Comparison of ENCODE assay signal across 15 cellular contexts in genomic region chr10:119222531-119222930, GRCh38. TPM values are rescaled to one million over a fixed set of nuclear protein-coding genes. Genes with fewer than 3 reads are reported as not detected.
DNase-seq lines count a peak whose midpoint lies in the region; ATAC-seq and TF ChIP-seq lines count a peak whose summit lies in the region.
"Had no signal": no experiment of that assay in that cellular context is flagged by ENCODE, and none has a peak within 500 bp of the region (broad histone marks: within the 10 kb centered on the region; RNA-seq: fewer than 3 reads in every experiment).

No MANE protein-coding gene starts in this region.

- 45 to 59% methylated on average over 10 of the region's 10 CpGs for WGBS in esophagus, 2 donors
- 41 to 46% methylated on average over 9 to 10 of the region's 10 CpGs for WGBS in thyroid gland, 2 donors

- H3K27ac ChIP-seq in esophagus (ENCODE audit: low read depth in 2 of 2, low read length in 1 of 2): peak overlapping the region; percentile 48 to 55
- H3K27ac ChIP-seq in thyroid gland: peak overlapping the region; percentile 78 to 83 (median 80)

- H3K27me3 Mint-ChIP-seq in activated CD8-positive, alpha-beta T cell treated with anti-CD3 and anti-CD28 coated beads, Interleukin-2, amount 10 ng/mL, durations not matched to agents 7 days and 5 days (ENCODE audit: low read depth): no peaks in the 10 kb centered on the region
- no peaks in the 10 kb centered on the region for H3K27me3 Mint-ChIP-seq in HFFc6 (ENCODE audit: insufficient read depth)
- H3K27me3 Mint-ChIP-seq: activated CD4-positive, alpha-beta T cell treated with anti-CD3 and anti-CD28 coated beads for 36 hours had no signal

- H3K36me3 Mint-ChIP-seq in activated CD8-positive, alpha-beta T cell treated with anti-CD3 and anti-CD28 coated beads, Interleukin-2, amount 10 ng/mL, durations not matched to agents 7 days and 5 days (ENCODE audit: low read depth): no peaks in the 10 kb centered on the region
- H3K36me3 Mint-ChIP-seq in HFFc6 (ENCODE audit: low read depth): no peaks in the 10 kb centered on the region; the same call in 1 of the 2 replicates

- H3K4me1 Mint-ChIP-seq in activated CD8-positive, alpha-beta T cell treated with anti-CD3 and anti-CD28 coated beads, Interleukin-2, amount 10 ng/mL, durations not matched to agents 7 days and 5 days (ENCODE audit: low read depth): peaks cover 1% of the 10 kb centered on the region
- H3K4me1 Mint-ChIP-seq in HFFc6 (ENCODE audit: low read depth): peaks cover 31% of the 10 kb centered on the region

- POLR2A ChIA-PET in activated CD8-positive, alpha-beta T cell treated with anti-CD3 and anti-CD28 coated beads, Interleukin-2, amount 10 ng/mL, durations not matched to agents 7 days and 5 days (lab: Charles Lee): no interaction called here

- no peaks in the 10 kb centered on the region for H3K36me3 ChIP-seq in esophagus (ENCODE audit: control insufficient read depth in 2 of 2, insufficient read depth in 2 of 2, low read length in 1 of 2)
- no peaks in the 10 kb centered on the region for H3K36me3 ChIP-seq in mucosa of stomach (ENCODE audit: control insufficient read depth, insufficient read depth, low read length)
- H3K36me3 ChIP-seq in thyroid gland: no peaks in the 10 kb centered on the region

- no peak for TF ChIP-seq CTCF in thyroid gland (IDR thresholded peaks at IDR 0.05)
- TF ChIP-seq CTCF in HFFc6 (IDR thresholded peaks at IDR 0.05): no peak

- H3K9ac ChIP-seq in mucosa of stomach (ENCODE audit: low read length): peak overlapping the region; percentile 57

- H3K9me3 ChIP-seq in esophagus (ENCODE audit: control insufficient read depth in 2 of 2, insufficient read depth in 1 of 2, low read depth in 1 of 2, low read length in 1 of 2) (no peaks in the 10 kb centered on the region), mucosa of stomach (ENCODE audit: control insufficient read depth, low read length) (no peaks in the 10 kb centered on the region), thyroid gland (no peaks in the 10 kb centered on the region)

- no peaks in the 10 kb centered on the region for H3K9me3 Mint-ChIP-seq in activated CD8-positive, alpha-beta T cell treated with anti-CD3 and anti-CD28 coated beads, Interleukin-2, amount 10 ng/mL, durations not matched to agents 7 days and 5 days (ENCODE audit: insufficient read depth)
- no peaks in the 10 kb centered on the region for H3K9me3 Mint-ChIP-seq in HFFc6
- H3K9me3 Mint-ChIP-seq: neural crest cell had no signal

- no peak overlapping the region for H3K4me3 ChIP-seq in esophagus (ENCODE audit: low read depth in 1 of 2, low read length in 2 of 2)
- no peak overlapping the region for H3K4me3 ChIP-seq in mucosa of stomach (ENCODE audit: low read length)
- no peak overlapping the region for H3K4me3 ChIP-seq in thyroid gland (replicated peaks in 1 of 3)

- no peak overlapping the region for H3K4me3 Mint-ChIP-seq in activated CD8-positive, alpha-beta T cell treated with anti-CD3 and anti-CD28 coated beads, Interleukin-2, amount 10 ng/mL, durations not matched to agents 7 days and 5 days
- H3K4me3 Mint-ChIP-seq in HFFc6: no peak overlapping the region
- H3K4me3 Mint-ChIP-seq: activated CD4-positive, alpha-beta T cell treated with anti-CD3 and anti-CD28 coated beads for 36 hours; neural crest cell had no signal

- CTCF ChIA-PET in activated CD8-positive, alpha-beta T cell treated with anti-CD3 and anti-CD28 coated beads, Interleukin-2, amount 10 ng/mL, durations not matched to agents 7 days and 5 days (lab: Charles Lee): interaction anchor here (1.1 to 1.2 kb wide), 2 partner anchors 11 to 13 kb away, joined by 3 to 7 read pairs; no protein-coding TSS in a partner anchor

- TF ChIP-seq POLR2A in thyroid gland (IDR thresholded peaks at IDR 0.05): no peak

- H3K27me3 ChIP-seq in esophagus (ENCODE audit: control insufficient read depth in 1 of 2, insufficient read depth in 2 of 2, low read length in 2 of 2): no peaks in the 10 kb centered on the region
- H3K27me3 ChIP-seq in mucosa of stomach (ENCODE audit: control insufficient read depth, insufficient read depth, low read length): no peaks in the 10 kb centered on the region
- no peaks in the 10 kb centered on the region for H3K27me3 ChIP-seq in thyroid gland

- H3K27ac Mint-ChIP-seq in activated CD8-positive, alpha-beta T cell treated with anti-CD3 and anti-CD28 coated beads, Interleukin-2, amount 10 ng/mL, durations not matched to agents 7 days and 5 days: no peak overlapping the region
- H3K27ac Mint-ChIP-seq in HFFc6: no peak overlapping the region

- peaks cover 0 to 4% of the 10 kb centered on the region in 2 donors for H3K4me1 ChIP-seq in esophagus (ENCODE audit: control insufficient read depth in 2 of 2, insufficient read depth in 2 of 2, low read length in 1 of 2)
- peaks cover 34% of the 10 kb centered on the region for H3K4me1 ChIP-seq in mucosa of stomach (ENCODE audit: control insufficient read depth, insufficient read depth, low read length)
- H3K4me1 ChIP-seq in thyroid gland: peaks cover 19 to 38% of the 10 kb centered on the region in 2 donors

- intact Hi-C loops in thyroid gland (cut with DNase I): no loop called here

- ATAC-seq in activated CD8-positive, alpha-beta T cell treated with anti-CD3 and anti-CD28 coated beads, Interleukin-2, amount 10 ng/mL, durations not matched to agents 7 days and 5 days: no peak
- ATAC-seq in HG02798 (IDR thresholded peaks at IDR 0.05; ENCODE audit: poor library complexity, unreplicated experiment): no peak

- DNase-seq in UCSD-AML1 (lab: John Stamatoyannopoulos, UW; ENCODE audit: unreplicated experiment): peak; percentile 22
- peak in 1 of 2 donors; percentile 19 for DNase-seq in thyroid gland
- DNase-seq in activated CD8-positive, alpha-beta T cell treated with anti-CD3 and anti-CD28 coated beads, Interleukin-2, amount 10 ng/mL, durations not matched to agents 7 days and 5 days: no peak
- no peak for DNase-seq in ureter (ENCODE audit: low spot score)
- no peak for DNase-seq in HFFc6
- DNase-seq: activated CD4-positive, alpha-beta T cell treated with anti-CD3 and anti-CD28 coated beads for 36 hours; activated naive CD4-positive, alpha-beta T cell treated with anti-CD3 and anti-CD28 coated beads, Interleukin-2, amount 50 U/mL, for 16 hours; effector memory CD4-positive, alpha-beta T cell; NCI-H510A treated with DMSO at 0.1 percent for 48 hours; stimulated activated CD4-positive, alpha-beta T cell treated with anti-CD3 and anti-CD28 coated beads, Interleukin-2, amount 100 ng/mL, for 48 hours; trophoblast cell had no signal

RNA-seq across cellular contexts. Expression of gene GRK5, which starts 15.2 kb away (rescaled TPM):
- polyA plus RNA-seq in esophagus: 1 to 10 TPM; 3.1 to 5.2 TPM
- total RNA-seq in thyroid gland (10 to 100 TPM in 3 of 4 donors, 1 to 10 TPM in 1; 9.2 to 27.3 (median 15.0) TPM), ureter (16.7 TPM)
- total RNA-seq in activated CD8-positive, alpha-beta T cell treated with anti-CD3 and anti-CD28 coated beads, Interleukin-2, amount 10 ng/mL, durations not matched to agents 7 days and 5 days: 10 to 100 TPM; 16.9 to 17.6 TPM
- 10 to 100 TPM in 4 of 6 experiments, 1 to 10 TPM in 2; 9.7 to 16.8 (median 15.9) TPM for total RNA-seq in HFFc6 (2021; fragmentation: NEBNext Ultra II Directional; extraction: Animal tissue kit (Norgen Biotek cat#: 25700))

RNA-seq across cellular contexts. Expression of gene PRDX3, which starts 43.9 kb away (rescaled TPM):
- polyA plus RNA-seq in esophagus: 10 to 100 TPM; 40.8 to 82.2 TPM
- total RNA-seq in thyroid gland: 100 to 1,000 TPM; 137 to 299 (median 243) TPM
- 100 to 1,000 TPM; 135 to 136 TPM for total RNA-seq in activated CD8-positive, alpha-beta T cell treated with anti-CD3 and anti-CD28 coated beads, Interleukin-2, amount 10 ng/mL, durations not matched to agents 7 days and 5 days
- total RNA-seq in ureter: 95.0 TPM
- total RNA-seq in HFFc6 (2021; fragmentation: NEBNext Ultra II Directional; extraction: Animal tissue kit (Norgen Biotek cat#: 25700)): 100 to 1,000 TPM; 156 to 183 (median 171) TPM

RNA-seq across cellular contexts. Expression of gene SFXN4, which starts 57.0 kb away (rescaled TPM):
- 10 to 100 TPM; 20.8 to 22.7 TPM for polyA plus RNA-seq in esophagus
- 10 to 100 TPM; 17.8 to 88.3 (median 36.3) TPM for total RNA-seq in thyroid gland
- 10 to 100 TPM; 35.0 to 36.7 TPM for total RNA-seq in activated CD8-positive, alpha-beta T cell treated with anti-CD3 and anti-CD28 coated beads, Interleukin-2, amount 10 ng/mL, durations not matched to agents 7 days and 5 days
- total RNA-seq in ureter: 34.5 TPM
- 10 to 100 TPM; 10.9 to 18.5 (median 14.2) TPM for total RNA-seq in HFFc6 (2021; fragmentation: NEBNext Ultra II Directional; extraction: Animal tissue kit (Norgen Biotek cat#: 25700))
